ENCODE assay signal across 34 cellular contexts in the genomic region with DNA sequence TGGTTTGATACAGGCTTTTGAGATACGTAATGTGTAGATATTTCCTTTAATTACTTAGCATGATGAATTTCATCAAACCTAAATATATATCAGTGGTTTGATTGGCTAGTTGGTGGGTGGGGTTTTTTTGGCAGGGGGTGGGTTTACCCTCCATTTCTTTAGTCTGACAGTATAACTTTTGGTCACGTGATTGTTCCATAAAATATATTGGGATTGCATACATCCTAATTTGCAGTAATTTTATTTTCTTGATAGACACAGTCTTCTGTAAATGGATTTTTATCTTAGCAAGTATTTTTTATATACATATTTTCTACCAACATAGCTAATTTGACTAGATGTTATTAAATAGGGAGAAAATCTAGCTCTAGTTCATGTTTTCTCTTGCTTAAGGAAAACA.
"Had no signal": no experiment of that assay in that cellular context is flagged by ENCODE, and none has a peak within 500 bp of the region (broad histone marks: within the 10 kb centered on the region; RNA-seq: fewer than 3 reads in every experiment).

No MANE protein-coding gene starts in this region.

- ATAC-seq: activated naive CD4-positive, alpha-beta T cell treated with anti-CD3 and anti-CD28 coated beads, Interleukin-2, amount 50 U/mL, for 72 hours; activated naive CD8-positive, alpha-beta T cell treated with anti-CD3 and anti-CD28 coated beads, Interleukin-2, amount 50 U/mL, for 24 hours; activated T-cell treated with anti-CD3 and anti-CD28 coated beads, Interleukin-2, amount 50 U/mL, for 4 hours; activated T-cell treated with anti-CD3 and anti-CD28 coated beads, Interleukin-2, amount 50 U/mL, for 72 hours; activated T-helper 17 cell treated with anti-CD3 and anti-CD28 coated beads, Interleukin-2, amount 50 U/mL, for 72 hours; body of pancreas had no signal

- H3K36me3 ChIP-seq: adrenal gland, ascending aorta, brain microvascular endothelial cell, breast epithelium, cardiac muscle cell had no signal

- DNase-seq: activated effector memory CD4-positive, alpha-beta T cell treated with anti-CD3 and anti-CD28 coated beads, Interleukin-2, amount 50 U/mL, for 16 hours; activated effector memory CD4-positive, alpha-beta T cell treated with Interleukin-2 at 50 U/mL for 16 hours; activated gamma-delta T cell; activated gamma-delta T cell treated with Interleukin-2 at 50 U/mL for 16 hours; activated naive CD4-positive, alpha-beta T cell; activated naive CD4-positive, alpha-beta T cell treated with anti-CD3 and anti-CD28 coated beads for 36 hours; activated naive CD4-positive, alpha-beta T cell treated with anti-CD3 and anti-CD28 coated beads, Interleukin-2, amount 10 ng/mL, durations not matched to agents 7 days and 5 days; activated naive CD4-positive, alpha-beta T cell treated with anti-CD3 and anti-CD28 coated beads, Interleukin-2, amount 50 U/mL, for 16 hours; activated naive CD4-positive, alpha-beta T cell treated with Interleukin-2 at 50 U/mL for 16 hours; activated naive CD8-positive, alpha-beta T cell treated with anti-CD3 and anti-CD28 coated beads for 36 hours; activated naive CD8-positive, alpha-beta T cell treated with anti-CD3 and anti-CD28 coated beads, Interleukin-2, amount 10 ng/mL, durations not matched to agents 7 days and 5 days; activated naive CD8-positive, alpha-beta T cell treated with anti-CD3 and anti-CD28 coated beads, Interleukin-2, amount 50 U/mL, for 24 hours; activated T-cell treated with anti-CD3 and anti-CD28 coated beads, Interleukin-2, amount 50 U/mL, for 1 hour; activated T-cell treated with anti-CD3 and anti-CD28 coated beads, Interleukin-2, amount 50 U/mL, for 24 hours; activated T-cell treated with anti-CD3 and anti-CD28 coated beads, Interleukin-2, amount 50 U/mL, for 4 hours; activated T-cell treated with anti-CD3 and anti-CD28 coated beads, Interleukin-2, amount 50 U/mL, for 48 hours; activated T-cell treated with anti-CD3 and anti-CD28 coated beads, Interleukin-2, amount 50 U/mL, for 72 hours; adrenal gland; amniotic stem cell; amygdala; anterior cingulate cortex; aorta; body of pancreas; brain microvascular endothelial cell; caudate nucleus; central memory CD4-positive, alpha-beta T cell; cerebellar nuclear complex had no signal

- H3K4me1 ChIP-seq: adrenal gland, ascending aorta, body of pancreas, breast epithelium had no signal

- H3K27ac ChIP-seq: adrenal gland, ascending aorta, body of pancreas, brain microvascular endothelial cell, breast epithelium, cardiac muscle cell had no signal

- H3K4me3 ChIP-seq: adrenal gland, ascending aorta, body of pancreas, breast epithelium, cardiac muscle cell had no signal

- H3K27me3 ChIP-seq: adrenal gland, ascending aorta, body of pancreas, brain microvascular endothelial cell, breast epithelium, cardiac muscle cell had no signal

- FAIRE-seq: astrocyte, bronchial epithelial cell had no signal

- H3K9me3 ChIP-seq: adrenal gland, ascending aorta, body of pancreas, breast epithelium had no signal
